In genomic region chr5:15790446-15791005, GRCh38 we compare ENCODE assay signal across 15 cellular contexts.
DNase-seq lines count a peak whose midpoint lies in the region.
"Had no signal": no experiment of that assay in that cellular context is flagged by ENCODE, and none has a peak within 500 bp of the region (broad histone marks: within the 10 kb centered on the region; RNA-seq: fewer than 3 reads in every experiment).

No MANE protein-coding gene starts in this region.

- H3K4ac ChIP-seq in mesenchymal stem cell (ENCODE audit: low read depth in 1 of 2, low read length in 2 of 2), result no peak overlapping the region

- H3K4me3 ChIP-seq in GM23248 (no peak overlapping the region), mesenchymal stem cell (ENCODE audit: insufficient read depth in 1 of 2, low read depth in 1 of 2, low read length in 2 of 2) (no peak overlapping the region)
- H3K4me3 ChIP-seq: BLaER1 had no signal

- H3K9me3 ChIP-seq in GM23248 (ENCODE audit: low read depth) (no peaks in the 10 kb centered on the region), mesenchymal stem cell (ENCODE audit: control insufficient read depth, low read length) (no peaks in the 10 kb centered on the region)
- H3K9me3 ChIP-seq: BLaER1 had no signal

- no peaks in the 10 kb centered on the region for H4K20me1 ChIP-seq in GM23248 (ENCODE audit: insufficient read depth)
- H4K20me1 ChIP-seq: BLaER1 had no signal

- H3K14ac ChIP-seq in mesenchymal stem cell (ENCODE audit: low read length in 2 of 2), result no peak overlapping the region

- 97% methylated on average over 4 of the region's 4 CpGs for WGBS in GM23248 (ENCODE audit: low coverage in 1 of 2, low lambda C conversion rate in 2 of 2, missing lambda C conversion rate in 2 of 2), 2 experiments
- 70% methylated on average over 3 of the region's 4 CpGs for WGBS in mesenchymal stem cell

- H3F3A ChIP-seq in GM23248 (ENCODE audit: insufficient read depth), result peaks cover 13% of the 10 kb centered on the region; the same call in 1 of the 2 replicates

- no peak overlapping the region for H2BK5ac ChIP-seq in mesenchymal stem cell (ENCODE audit: low read depth, low read length, poor library complexity, severe bottlenecking)

- H3K18ac ChIP-seq in mesenchymal stem cell (ENCODE audit: low read depth in 1 of 2, low read length in 2 of 2), result no peak overlapping the region

- no peak overlapping the region for H3K23ac ChIP-seq in mesenchymal stem cell (ENCODE audit: low read length in 2 of 2)

- no peaks in the 10 kb centered on the region for H3K9me2 ChIP-seq in GM23248 (ENCODE audit: insufficient read depth)

- in situ Hi-C loops in GM23248 (cut with MboI), result no loop called here

- DNase-seq in AG08395 (ENCODE audit: low spot score) (peak; percentile 37), GM23248 (peak; percentile 30), amniotic epithelial cell (ENCODE audit: low read depth) (peak; percentile 25), mesenchymal stem cell (peak; percentile 28), activated T-cell treated with anti-CD3 and anti-CD28 coated beads for 4 hours (no peak), SW480 (ENCODE audit: low spot score) (no peak), NOMO-1 treated with dmso at 0.1 percent for 144 hours (lab: John Stamatoyannopoulos, UW; ENCODE audit: unreplicated experiment) (no peak)
- DNase-seq: CD8-positive, alpha-beta T cell; H7; KG1; NCI-H1417; NCI-H187; NCI-H2107; NCI-H226 had no signal

- H3K79me1 ChIP-seq in mesenchymal stem cell (replicated peaks; ENCODE audit: low read length, poor library complexity, severe bottlenecking), result peaks cover 28% of the 10 kb centered on the region

- H2BK12ac ChIP-seq in mesenchymal stem cell (ENCODE audit: low read length in 2 of 2), result no peak overlapping the region

- H2AK5ac ChIP-seq in mesenchymal stem cell (ENCODE audit: low read length, severe bottlenecking), result no peak overlapping the region

- no peak overlapping the region for H2BK120ac ChIP-seq in mesenchymal stem cell (ENCODE audit: low read depth, low read length)

- H3K79me2 ChIP-seq in GM23248 (ENCODE audit: insufficient read depth), result 0 out of 2 replicates have a peak, but pooled peaks cover 16% of the 10 kb centered on the region

- no peak overlapping the region for H4K91ac ChIP-seq in mesenchymal stem cell (ENCODE audit: low read length)

- H3K4me1 ChIP-seq in GM23248 (ENCODE audit: insufficient read depth) (peaks cover 26% of the 10 kb centered on the region), mesenchymal stem cell (ENCODE audit: control insufficient read depth, insufficient read depth, low read depth, low read length) (peaks cover 9% of the 10 kb centered on the region)

- no peak overlapping the region for H2AFZ ChIP-seq in GM23248
- H2AFZ ChIP-seq in mesenchymal stem cell (ENCODE audit: low read depth, low read length), result no peak overlapping the region

- no peaks in the 10 kb centered on the region for H3K36me3 ChIP-seq in GM23248 (ENCODE audit: low read depth)
- no peaks in the 10 kb centered on the region for H3K36me3 ChIP-seq in mesenchymal stem cell (ENCODE audit: control insufficient read depth in 1 of 2, insufficient read depth in 2 of 2, low read depth in 1 of 2, low read length in 2 of 2)
- H3K36me3 ChIP-seq: BLaER1 had no signal

- H3K27me3 ChIP-seq in GM23248 (replicated peaks; ENCODE audit: insufficient read depth) (no peaks in the 10 kb centered on the region), mesenchymal stem cell (ENCODE audit: control insufficient read depth in 1 of 2, insufficient read depth in 1 of 2, low read length in 2 of 2) (no peaks in the 10 kb centered on the region)
- H3K27me3 ChIP-seq: BLaER1 had no signal

- H3K4me2 ChIP-seq in GM23248 (ENCODE audit: unreplicated experiment) (no peak overlapping the region), mesenchymal stem cell (ENCODE audit: low read length, poor library complexity, severe bottlenecking) (no peak overlapping the region)
- H3K4me2 ChIP-seq: BLaER1 had no signal

- H4K8ac ChIP-seq in mesenchymal stem cell (ENCODE audit: low read length), result no peak overlapping the region

- H3K27ac ChIP-seq in GM23248 (no peak overlapping the region), mesenchymal stem cell (ENCODE audit: low read length, poor library complexity, severe bottlenecking) (no peak overlapping the region)
- H3K27ac ChIP-seq: BLaER1 had no signal

- H3K9ac ChIP-seq in GM23248 (no peak overlapping the region), mesenchymal stem cell (ENCODE audit: low read length) (no peak overlapping the region)
- H3K9ac ChIP-seq: BLaER1 had no signal

- no peak overlapping the region for H2BK15ac ChIP-seq in mesenchymal stem cell (ENCODE audit: low read depth, poor library complexity, severe bottlenecking)

Comparison
In these comparisons a context has a peak if more than half of its experiments do, and no peak if none do; other contexts are left out.
1. DNase-seq: peak in AG08395 (single experiment), GM23248 (single experiment), amniotic epithelial cell (single experiment) and mesenchymal stem cell (single experiment); none in activated T-cell treated with anti-CD3 and anti-CD28 coated beads for 4 hours (single experiment), SW480 (single experiment) and NOMO-1 treated with dmso at 0.1 percent for 144 hours (single experiment).